In genomic region chr5:12357596-12357995, GRCh38 we compare ENCODE assay signal across 29 cellular contexts.
"Had no signal": no experiment of that assay in that cellular context is flagged by ENCODE, and none has a peak within 500 bp of the region (broad histone marks: within the 10 kb centered on the region; RNA-seq: fewer than 3 reads in every experiment).

No MANE protein-coding gene starts in this region.

- ATAC-seq: stimulated activated effector memory CD8-positive, alpha-beta T cell treated with anti-CD3 and anti-CD28 coated beads, Interleukin-12 subunit alpha, Interleukin-12 subunit beta, amount 100 ng/mL, for 72 hours; stimulated activated memory B cell treated with anti-CD40 and anti-IgM and Interleukin-4, amounts not matched to agents 10 μg/mL and 1 μg/mL and 100 μg/mL, for 72 hours; stimulated activated naive B cell treated with anti-CD40 and anti-IgM and Interleukin-4, amounts not matched to agents 10 μg/mL and 1 μg/mL and 100 μg/mL, for 72 hours; stimulated activated naive CD8-positive, alpha-beta T cell treated with anti-CD3 and anti-CD28 coated beads, Interleukin-15, amount 100 ng/mL, for 72 hours; stimulated activated naive CD8-positive, alpha-beta T cell treated with anti-CD3 and anti-CD28 coated beads, Interleukin-15, Interleukin-2, amounts not matched to agents 100 U/mL and 50 U/mL, for 24 hours; upper lobe of right lung had no signal

- H3K4me1 ChIP-seq: stomach, suprapubic skin, testis, thyroid gland, tibial artery, tibial nerve, transverse colon, upper lobe of left lung, upper lobe of right lung, uterus, vagina had no signal

- H3K4me3 ChIP-seq: stomach, suprapubic skin, testis, thoracic aorta, thyroid gland, tibial artery, tibial nerve, transverse colon, upper lobe of left lung, upper lobe of right lung, uterus, vagina had no signal

- H3K4me3 Mint-ChIP-seq: stimulated activated effector memory CD8-positive, alpha-beta T cell treated with anti-CD3 and anti-CD28 coated beads, Interleukin-12 subunit alpha, Interleukin-12 subunit beta, amount 100 ng/mL, for 72 hours; stimulated activated memory B cell treated with anti-CD40 and anti-IgM and Interleukin-4, amounts not matched to agents 10 μg/mL and 1 μg/mL and 100 μg/mL, for 72 hours; stimulated activated naive B cell treated with anti-CD40 and anti-IgM and Interleukin-4, amounts not matched to agents 10 μg/mL and 1 μg/mL and 100 μg/mL, for 72 hours; stimulated activated naive CD8-positive, alpha-beta T cell treated with anti-CD3 and anti-CD28 coated beads, Interleukin-15, amount 100 ng/mL, for 72 hours; stimulated activated naive CD8-positive, alpha-beta T cell treated with anti-CD3 and anti-CD28 coated beads, Interleukin-15, Interleukin-2, amounts not matched to agents 100 ng/mL and 50 ng/mL, for 24 hours; type B pancreatic cell had no signal

- H3K4me1 Mint-ChIP-seq: stimulated activated effector memory CD8-positive, alpha-beta T cell treated with anti-CD3 and anti-CD28 coated beads, Interleukin-12 subunit alpha, Interleukin-12 subunit beta, amount 100 ng/mL, for 72 hours; stimulated activated memory B cell treated with anti-CD40 and anti-IgM and Interleukin-4, amounts not matched to agents 10 μg/mL and 1 μg/mL and 100 μg/mL, for 72 hours; stimulated activated naive B cell treated with anti-CD40 and anti-IgM and Interleukin-4, amounts not matched to agents 10 μg/mL and 1 μg/mL and 100 μg/mL, for 72 hours; stimulated activated naive CD8-positive, alpha-beta T cell treated with anti-CD3 and anti-CD28 coated beads, Interleukin-15, amount 100 ng/mL, for 72 hours had no signal

- H3K36me3 Mint-ChIP-seq: stimulated activated effector memory CD8-positive, alpha-beta T cell treated with anti-CD3 and anti-CD28 coated beads, Interleukin-12 subunit alpha, Interleukin-12 subunit beta, amount 100 ng/mL, for 72 hours; stimulated activated memory B cell treated with anti-CD40 and anti-IgM and Interleukin-4, amounts not matched to agents 10 μg/mL and 1 μg/mL and 100 μg/mL, for 72 hours; stimulated activated naive B cell treated with anti-CD40 and anti-IgM and Interleukin-4, amounts not matched to agents 10 μg/mL and 1 μg/mL and 100 μg/mL, for 72 hours; type B pancreatic cell had no signal

- H3K27ac Mint-ChIP-seq: stimulated activated effector memory CD8-positive, alpha-beta T cell treated with anti-CD3 and anti-CD28 coated beads, Interleukin-12 subunit alpha, Interleukin-12 subunit beta, amount 100 ng/mL, for 72 hours; stimulated activated memory B cell treated with anti-CD40 and anti-IgM and Interleukin-4, amounts not matched to agents 10 μg/mL and 1 μg/mL and 100 μg/mL, for 72 hours; stimulated activated naive B cell treated with anti-CD40 and anti-IgM and Interleukin-4, amounts not matched to agents 10 μg/mL and 1 μg/mL and 100 μg/mL, for 72 hours; stimulated activated naive CD8-positive, alpha-beta T cell treated with anti-CD3 and anti-CD28 coated beads, Interleukin-15, amount 100 ng/mL, for 72 hours; stimulated activated naive CD8-positive, alpha-beta T cell treated with anti-CD3 and anti-CD28 coated beads, Interleukin-15, Interleukin-2, amounts not matched to agents 100 ng/mL and 50 ng/mL, for 24 hours; type B pancreatic cell had no signal

- H3K9me3 ChIP-seq: suprapubic skin, testis, thoracic aorta, thyroid gland, tibial artery, transverse colon, upper lobe of right lung, uterus, vagina had no signal

- H3K27ac ChIP-seq: stomach, suprapubic skin, testis, thoracic aorta, thyroid gland, tibial artery, tibial nerve, transverse colon, upper lobe of left lung, upper lobe of right lung, uterus, vagina had no signal

- H3K9me3 Mint-ChIP-seq: type B pancreatic cell had no signal

- FAIRE-seq: urothelium cell line had no signal

- DNase-seq: stimulated activated CD4-positive, alpha-beta T cell treated with anti-CD3 and anti-CD28 coated beads, Interleukin-2, amount 100 ng/mL, for 48 hours; stimulated activated CD4-positive, alpha-beta T cell treated with anti-CD3 and anti-CD28 coated beads, Interleukin-4, amount 100 ng/mL, for 1 hour; stimulated activated CD4-positive, alpha-beta T cell treated with anti-CD3 and anti-CD28 coated beads, Interleukin-4, amount 100 ng/mL, for 24 hours; stimulated activated CD4-positive, alpha-beta T cell treated with anti-CD3 and anti-CD28 coated beads, Interleukin-4, amount 100 ng/mL, for 4 hours; stimulated activated CD8-positive, alpha-beta memory T cell treated with anti-CD3 and anti-CD28 coated beads, Interleukin-4, amount 100 ng/mL, for 48 hours; stimulated activated naive B cell treated with anti-CD40 and anti-IgM and Interleukin-4, amounts not matched to agents 10 μg/mL and 1 μg/mL and 100 μg/mL, for 72 hours; stimulated activated naive CD4-positive, alpha-beta T cell; stimulated activated naive CD4-positive, alpha-beta T cell treated with Interleukin-2 at 50 U/mL for 16 hours; stimulated activated naive CD8-positive, alpha-beta T cell treated with anti-CD3 and anti-CD28 coated beads, Interleukin-15, amount 100 ng/mL, for 72 hours; stimulated activated naive CD8-positive, alpha-beta T cell treated with anti-CD3 and anti-CD28 coated beads, Interleukin-15, Interleukin-2, amounts not matched to agents 100 U/mL and 50 U/mL, for 24 hours; stomach; substantia nigra; testis; thyroid gland; tibial artery; transverse colon; trophoblast cell; upper lobe of left lung; upper lobe of right lung; uterus had no signal

- H3K36me3 ChIP-seq: stomach, suprapubic skin, thoracic aorta, thyroid gland, tibial artery, tibial nerve, transverse colon, upper lobe of left lung, upper lobe of right lung, uterus, vagina had no signal

- H3K27me3 Mint-ChIP-seq: stimulated activated memory B cell treated with anti-CD40 and anti-IgM and Interleukin-4, amounts not matched to agents 10 μg/mL and 1 μg/mL and 100 μg/mL, for 72 hours; stimulated activated naive B cell treated with anti-CD40 and anti-IgM and Interleukin-4, amounts not matched to agents 10 μg/mL and 1 μg/mL and 100 μg/mL, for 72 hours; stimulated activated naive CD8-positive, alpha-beta T cell treated with anti-CD3 and anti-CD28 coated beads, Interleukin-15, amount 100 ng/mL, for 72 hours; stimulated activated naive CD8-positive, alpha-beta T cell treated with anti-CD3 and anti-CD28 coated beads, Interleukin-15, Interleukin-2, amounts not matched to agents 100 ng/mL and 50 ng/mL, for 24 hours; type B pancreatic cell had no signal

- H3K27me3 ChIP-seq: stomach, suprapubic skin, testis, thyroid gland, tibial artery, tibial nerve, transverse colon, upper lobe of left lung, upper lobe of right lung, uterus, vagina had no signal
